In the genomic region with DNA sequence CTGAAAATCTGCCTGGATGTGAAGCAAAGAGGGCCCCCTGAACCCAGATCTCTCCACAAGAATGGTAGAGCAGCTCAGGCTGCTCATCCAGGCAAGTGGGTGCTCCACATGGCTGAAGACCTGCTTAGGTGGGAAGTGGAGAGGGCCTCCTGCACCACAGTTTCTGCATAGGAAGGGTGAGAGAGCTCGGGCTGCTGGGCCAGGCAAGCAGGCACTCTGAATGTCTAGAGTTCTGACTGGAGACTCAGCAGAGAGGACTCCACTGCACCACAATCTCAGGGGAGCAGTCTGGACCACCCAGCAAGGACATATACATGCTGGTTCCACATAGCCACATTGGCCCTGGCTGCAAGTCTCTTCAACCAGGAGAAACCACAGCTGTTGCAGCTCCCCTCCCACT, we compare ENCODE assay signal across 7 cellular contexts. TPM values are rescaled to one million over a fixed set of nuclear protein-coding genes. Genes with fewer than 3 reads are reported as not detected.
"Had no signal": no experiment of that assay in that cellular context is flagged by ENCODE, and none has a peak within 500 bp of the region (broad histone marks: within the 10 kb centered on the region; RNA-seq: fewer than 3 reads in every experiment).

No MANE protein-coding gene starts in this region.

- H3K4me1 ChIP-seq: HAP-1 had no signal

- H3K9ac ChIP-seq: GM23248 had no signal

- H3K27ac Mint-ChIP-seq: HFFc6, IgD-negative memory B cell had no signal

- H3K9me3 ChIP-seq: HAP-1 had no signal

- H3K4me3 ChIP-seq: GM23248, HAP-1 had no signal

- DNase-seq: GOT3, H7, HFFc6 had no signal

- H2AFZ ChIP-seq: GM23248 had no signal

- H3K36me3 Mint-ChIP-seq: IgD-negative memory B cell had no signal

- H3K27ac ChIP-seq: GM23248 had no signal

- ATAC-seq: HCT116 had no signal

- H3K36me3 ChIP-seq: HAP-1 had no signal

- H3K4me3 Mint-ChIP-seq: HFFc6, IgD-negative memory B cell had no signal

RNA-seq across cellular contexts. Expression of a gene that starts 52.0 kb away (rescaled TPM):
- polyA plus RNA-seq: IgD-negative memory B cell had no signal
